20 cellular contexts compared by ENCODE assay signal in genomic region chr2:218882463-218882821, GRCh38. TPM values are rescaled to one million over a fixed set of nuclear protein-coding genes. Genes with fewer than 3 reads are reported as not detected.
DNase-seq lines count a peak whose midpoint lies in the region; ATAC-seq and TF ChIP-seq lines count a peak whose summit lies in the region.
"Had no signal": no experiment of that assay in that cellular context is flagged by ENCODE, and none has a peak within 500 bp of the region (broad histone marks: within the 10 kb centered on the region; RNA-seq: fewer than 3 reads in every experiment).

No MANE protein-coding gene starts in this region.

- CTCF ChIA-PET in HEK293 (lab: Yijun Ruan, JAX) = interaction anchor here (0.6 to 17.7 kb wide), 2 partner anchors 17 to 92 kb away, joined by 6 to 552 read pairs; no protein-coding TSS in a partner anchor

- H3K36me3 ChIP-seq in CD4-positive, CD25-positive, alpha-beta regulatory T cell (ENCODE audit: control insufficient read depth, insufficient read depth, low read length) = no peaks in the 10 kb centered on the region
- H3K36me3 ChIP-seq in HEK293 (ENCODE audit: control insufficient read depth in 2 of 2, insufficient read depth in 1 of 2, low read length in 2 of 2) (no peaks in the 10 kb centered on the region), SK-N-MC (ENCODE audit: insufficient read depth, low read length) (no peaks in the 10 kb centered on the region), esophagus squamous epithelium (no peaks in the 10 kb centered on the region)
- H3K36me3 ChIP-seq: heart left ventricle, ovary had no signal

- H3K27ac ChIP-seq in CD4-positive, CD25-positive, alpha-beta regulatory T cell (ENCODE audit: insufficient read depth, low read length, poor library complexity, severe bottlenecking) = peak overlapping the region; percentile 92
- H3K27ac ChIP-seq in HEK293 (ENCODE audit: extremely low read depth, low read depth, low read length) = no peak overlapping the region
- H3K27ac ChIP-seq in SK-N-MC = 0 out of 2 replicates have a peak overlapping the region, but pooled peaks have one; percentile 31
- peak overlapping the region; percentile 73 to 84 (median 79) for H3K27ac ChIP-seq in esophagus squamous epithelium
- H3K27ac ChIP-seq: heart left ventricle, ovary had no signal

- no peaks in the 10 kb centered on the region for H3K9me3 ChIP-seq in CD4-positive, CD25-positive, alpha-beta regulatory T cell (ENCODE audit: control insufficient read depth in 2 of 2, low read length in 2 of 2)
- H3K9me3 ChIP-seq in HEK293 (ENCODE audit: control insufficient read depth, insufficient read depth, low read depth, low read length) (no peaks in the 10 kb centered on the region), SK-N-MC (ENCODE audit: low read depth, low read length) (no peaks in the 10 kb centered on the region), esophagus squamous epithelium (no peaks in the 10 kb centered on the region)
- H3K9me3 ChIP-seq: heart left ventricle, ovary had no signal

- no peaks in the 10 kb centered on the region for H3K27me3 Mint-ChIP-seq in CD4-positive, CD25-positive, alpha-beta regulatory T cell
- peaks cover 61% of the 10 kb centered on the region for H3K27me3 Mint-ChIP-seq in HFFc6 (ENCODE audit: insufficient read depth)

- H3K36me3 Mint-ChIP-seq in CD4-positive, CD25-positive, alpha-beta regulatory T cell = no peaks in the 10 kb centered on the region
- 0 out of 2 replicates have a peak, but pooled peaks cover 4% of the 10 kb centered on the region for H3K36me3 Mint-ChIP-seq in HFFc6 (ENCODE audit: low read depth)

- POLR2A ChIA-PET in HEK293 (lab: Yijun Ruan, JAX) = no interaction called here

- no peaks in the 10 kb centered on the region for H3K27me3 ChIP-seq in CD4-positive, CD25-positive, alpha-beta regulatory T cell (ENCODE audit: control insufficient read depth, insufficient read depth, low read length)
- peaks cover 0 to 99% (median 7%) of the 10 kb centered on the region in 4 donors for H3K27me3 ChIP-seq in esophagus squamous epithelium
- H3K27me3 ChIP-seq: ovary had no signal

- no peak for TF ChIP-seq CTCF in HEK293 (tag by site-specific recombination; IDR thresholded peaks at IDR 0.05)
- no peak for TF ChIP-seq CTCF in esophagus squamous epithelium (IDR thresholded peaks at IDR 0.05)
- no peak for TF ChIP-seq CTCF in HFFc6 (IDR thresholded peaks at IDR 0.05)

- H3K9ac ChIP-seq in SK-N-MC (ENCODE audit: insufficient read length) = no peak overlapping the region

- DNase-seq in CD4-positive, CD25-positive, alpha-beta regulatory T cell = no peak
- DNase-seq in SK-N-MC (ENCODE audit: low read depth, low spot score) = no peak
- DNase-seq in esophagus squamous epithelium (lab: John Stamatoyannopoulos, UW) = no peak
- DNase-seq in NCI-H1105 (lab: John Stamatoyannopoulos, UW) = no peak
- DNase-seq in HFFc6 = no peak
- DNase-seq: activated T-cell treated with anti-CD3 and anti-CD28 coated beads, Interleukin-2, amount 50 U/mL, for 4 hours; amygdala; DMS79; heart left ventricle; NCI-H524 treated with DMSO at 0.1 percent for 48 hours; ovary; stimulated activated naive CD4-positive, alpha-beta T cell treated with Interleukin-2 at 50 U/mL for 16 hours had no signal

- peaks cover 64% of the 10 kb centered on the region for H3K4me1 ChIP-seq in CD4-positive, CD25-positive, alpha-beta regulatory T cell (ENCODE audit: control insufficient read depth, insufficient read depth, low read length, poor library complexity, severe bottlenecking)
- H3K4me1 ChIP-seq in HEK293 (ENCODE audit: control insufficient read depth, insufficient read depth, low read length) (peaks cover 3% of the 10 kb centered on the region), esophagus squamous epithelium (peaks cover 33 to 89% (median 36%) of the 10 kb centered on the region in 3 donors)

- H3K4me1 Mint-ChIP-seq in CD4-positive, CD25-positive, alpha-beta regulatory T cell = peaks cover 4 to 66% (median 37%) of the 10 kb centered on the region in 4 donors
- H3K4me1 Mint-ChIP-seq in HFFc6 (ENCODE audit: low read depth) = no peaks in the 10 kb centered on the region

- no peak for ATAC-seq in CD4-positive, CD25-positive, alpha-beta regulatory T cell (ENCODE audit: low read depth in 2 of 2)
- ATAC-seq in HG03571 (IDR thresholded peaks at IDR 0.05; ENCODE audit: unreplicated experiment) = no peak
- ATAC-seq in HG02571 (IDR thresholded peaks at IDR 0.05; ENCODE audit: unreplicated experiment) = no peak
- ATAC-seq: K562 had no signal

- peak overlapping the region; percentile 74 to 92 (median 89) for H3K4me3 Mint-ChIP-seq in CD4-positive, CD25-positive, alpha-beta regulatory T cell
- H3K4me3 Mint-ChIP-seq in HFFc6 = no peak overlapping the region
- H3K4me3 Mint-ChIP-seq: T-helper 2 cell treated with Interferon-gamma antibody and Interleukin-4, amounts not matched to agents 5 μg/mL and 100 μg/mL, for 36 hours had no signal

- H3K27ac Mint-ChIP-seq in CD4-positive, CD25-positive, alpha-beta regulatory T cell = peak overlapping the region in 2 of 3 donors; percentile 89 to 95
- H3K27ac Mint-ChIP-seq in HFFc6 = no peak overlapping the region
- H3K27ac Mint-ChIP-seq: T-helper 2 cell treated with Interferon-gamma antibody and Interleukin-4, amounts not matched to agents 5 μg/mL and 100 μg/mL, for 36 hours had no signal

- WGBS in esophagus squamous epithelium, 2 donors = 14 to 67% methylated on average over 1 of the region's 1 CpG

- peak overlapping the region; percentile 30 for H3K4me3 ChIP-seq in CD4-positive, CD25-positive, alpha-beta regulatory T cell (ENCODE audit: low read depth, low read length)
- H3K4me3 ChIP-seq in HEK293 (ENCODE audit: low read depth, low read length) (no peak overlapping the region), SK-N-MC (no peak overlapping the region), esophagus squamous epithelium (peak overlapping the region in 1 of 4 donors; percentile 68)
- H3K4me3 ChIP-seq: K562, ovary had no signal

- intact Hi-C loops in esophagus squamous epithelium (cut with DNase I) = no loop called here

- H3K9me3 Mint-ChIP-seq in CD4-positive, CD25-positive, alpha-beta regulatory T cell = no peaks in the 10 kb centered on the region
- H3K9me3 Mint-ChIP-seq in HFFc6 = no peaks in the 10 kb centered on the region
- H3K9me3 Mint-ChIP-seq: activated T-cell treated with anti-CD3 and anti-CD28 coated beads, Interleukin-2, amount 50 U/mL, for 4 hours; T-helper 2 cell treated with Interferon-gamma antibody and Interleukin-4, amounts not matched to agents 5 μg/mL and 100 μg/mL, for 36 hours had no signal

- TF ChIP-seq POLR2A in esophagus squamous epithelium (IDR thresholded peaks at IDR 0.05) = no peak

TF ChIP-seq in HEK293, 187 proteins besides CTCF, POLR2A, EP300 and RAD21:
- TF ChIP-seq ZFP37 (tag by site-specific recombination; IDR thresholded peaks at IDR 0.05) (no peak), SCRT2 (tag by site-specific recombination; IDR thresholded peaks at IDR 0.05) (peak; percentile 53; the same call in 1 of the 2 replicates), ZNF529 (tag by site-specific recombination; IDR thresholded peaks at IDR 0.05; ENCODE audit: insufficient replicate concordance) (no peak), ZNF169 (tag by site-specific recombination; IDR thresholded peaks at IDR 0.05) (no peak)

RNA-seq across cellular contexts. Expression of gene WNT10A, which starts 1.8 kb away (rescaled TPM):
- total RNA-seq in CD4-positive, CD25-positive, alpha-beta regulatory T cell = 10.8 TPM
- 10 to 100 TPM in 1 of 4 donors, 1 to 10 TPM in 3; 6.3 to 11.0 (median 8.8) TPM for polyA plus RNA-seq in CD4-positive, CD25-positive, alpha-beta regulatory T cell
- 10 to 100 TPM in 2 of 4 donors, 1 to 10 TPM in 2; 8.0 to 19.1 (median 11.9) TPM for total RNA-seq in esophagus squamous epithelium
- total RNA-seq in HFFc6 (2021; fragmentation: NEBNext Ultra II Directional; extraction: Animal tissue kit (Norgen Biotek cat#: 25700)) = not detected
- total RNA-seq: K562 had no signal
- polyA plus RNA-seq: K562 had no signal

RNA-seq across cellular contexts. Expression of gene WNT6, which starts 22.8 kb away (rescaled TPM):
- total RNA-seq in CD4-positive, CD25-positive, alpha-beta regulatory T cell = not detected
- not detected for polyA plus RNA-seq in CD4-positive, CD25-positive, alpha-beta regulatory T cell
- under 1 TPM in 2 of 4 donors, not detected in 2; 0.73 to 0.76 TPM for total RNA-seq in esophagus squamous epithelium
- total RNA-seq in HFFc6 (2021; fragmentation: NEBNext Ultra II Directional; extraction: Animal tissue kit (Norgen Biotek cat#: 25700)) = not detected
- total RNA-seq: epithelial cell of proximal tubule, K562, mononuclear cell had no signal
- polyA plus RNA-seq: K562 had no signal

RNA-seq across cellular contexts. Expression of gene PRKAG3, which starts 50.8 kb away (rescaled TPM):
- not detected for total RNA-seq in CD4-positive, CD25-positive, alpha-beta regulatory T cell
- not detected for polyA plus RNA-seq in CD4-positive, CD25-positive, alpha-beta regulatory T cell
- not detected for total RNA-seq in esophagus squamous epithelium
- not detected for total RNA-seq in HFFc6 (2021; fragmentation: NEBNext Ultra II Directional; extraction: Animal tissue kit (Norgen Biotek cat#: 25700))
- total RNA-seq: activated T-cell treated with anti-CD3 and anti-CD28 coated beads, Interleukin-2, amount 50 U/mL, for 4 hours; epithelial cell of proximal tubule; heart left ventricle; K562; kidney; mononuclear cell had no signal
- polyA plus RNA-seq: K562, ovary had no signal

Comparison
In these comparisons a context has a peak if more than half of its experiments do, and no peak if none do; other contexts are left out.
1. RNA of gene WNT10A, which starts 1.8 kb away (total RNA-seq): 8.0 to 19.1 TPM in esophagus squamous epithelium and 10.8 TPM in CD4-positive, CD25-positive, alpha-beta regulatory T cell (single experiment); not detected in HFFc6; every median in the first group is over 4 times any median in the second.